In the genomic region with DNA sequence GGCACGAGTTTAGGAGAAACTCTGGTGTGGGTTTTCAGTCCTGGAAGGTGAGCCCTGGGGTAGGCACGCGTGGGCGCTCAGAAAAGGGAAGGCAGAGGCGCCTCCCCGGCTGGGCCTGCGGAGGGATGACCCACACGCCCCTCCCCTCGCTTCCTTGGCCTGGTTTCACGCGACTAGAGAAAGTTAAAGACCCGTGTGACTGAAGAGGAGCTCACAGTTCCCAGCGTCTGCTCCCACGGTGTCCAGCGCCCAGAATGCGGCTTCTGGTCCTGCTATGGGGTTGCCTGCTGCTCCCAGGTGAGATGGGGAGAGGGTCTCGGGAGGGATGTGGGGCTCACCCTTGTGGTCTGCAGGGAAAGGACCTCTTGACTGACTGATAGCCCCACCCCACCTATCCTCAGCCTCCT, we compare ENCODE assay signal across 13 cellular contexts. TPM values are rescaled to one million over a fixed set of nuclear protein-coding genes. Genes with fewer than 3 reads are reported as not detected.
DNase-seq lines count a peak whose midpoint lies in the region; ATAC-seq and TF ChIP-seq lines count a peak whose summit lies in the region.
"Had no signal": no experiment of that assay in that cellular context is flagged by ENCODE, and none has a peak within 500 bp of the region (broad histone marks: within the 10 kb centered on the region; RNA-seq: fewer than 3 reads in every experiment).

A gene with protein sequence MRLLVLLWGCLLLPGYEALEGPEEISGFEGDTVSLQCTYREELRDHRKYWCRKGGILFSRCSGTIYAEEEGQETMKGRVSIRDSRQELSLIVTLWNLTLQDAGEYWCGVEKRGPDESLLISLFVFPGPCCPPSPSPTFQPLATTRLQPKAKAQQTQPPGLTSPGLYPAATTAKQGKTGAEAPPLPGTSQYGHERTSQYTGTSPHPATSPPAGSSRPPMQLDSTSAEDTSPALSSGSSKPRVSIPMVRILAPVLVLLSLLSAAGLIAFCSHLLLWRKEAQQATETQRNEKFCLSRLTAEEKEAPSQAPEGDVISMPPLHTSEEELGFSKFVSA (plus strand): TSS at position 214 of the 407 bp plus-strand sequence. CDS start 41 bp downstream, at position 255.

- H3K9me3 ChIP-seq in endodermal cell (ENCODE audit: control insufficient read depth, low read length): no peaks in the 10 kb centered on the region
- no peaks in the 10 kb centered on the region for H3K9me3 ChIP-seq in right lobe of liver
- H3K9me3 ChIP-seq in MG63: no peaks in the 10 kb centered on the region
- H3K9me3 ChIP-seq: suprapubic skin had no signal

- H3K4me1 Mint-ChIP-seq in endodermal cell: no peaks in the 10 kb centered on the region

- no peaks in the 10 kb centered on the region for H3K4me1 ChIP-seq in endodermal cell (ENCODE audit: control insufficient read depth, insufficient read depth, low read length)
- H3K4me1 ChIP-seq in right lobe of liver: peaks cover 0 to 11% (median 2%) of the 10 kb centered on the region in 4 donors

- H3K4me3 Mint-ChIP-seq in endodermal cell: no peak within 1 kb of the TSS
- H3K4me3 Mint-ChIP-seq: activated naive CD4-positive, alpha-beta T cell treated with anti-CD3 and anti-CD28 coated beads for 36 hours; naive thymus-derived CD4-positive, alpha-beta T cell had no signal

- no peak within 1 kb of the TSS for H3K27ac Mint-ChIP-seq in endodermal cell
- H3K27ac Mint-ChIP-seq: activated naive CD4-positive, alpha-beta T cell treated with anti-CD3 and anti-CD28 coated beads for 36 hours; naive thymus-derived CD4-positive, alpha-beta T cell had no signal

- H3K4me3 ChIP-seq in endodermal cell (ENCODE audit: low read length): no peak within 1 kb of the TSS
- H3K4me3 ChIP-seq in right lobe of liver: no peak within 1 kb of the TSS
- H3K4me3 ChIP-seq in MG63: no peak within 1 kb of the TSS
- H3K4me3 ChIP-seq: skin epidermis, suprapubic skin had no signal

- no peak within 1 kb of the TSS for H3K9ac ChIP-seq in endodermal cell (ENCODE audit: extremely low read depth, low read length, poor library complexity, severe bottlenecking)

- TF ChIP-seq POLR2A in right lobe of liver (IDR thresholded peaks at IDR 0.05): no peak

- in situ Hi-C loops in KBM-7 (cut with MboI; ENCODE audit: low pct_unique_long_range_greater_than_20kb, low sequenced_read_pairs): no loop called here

- peaks cover 21% of the 10 kb centered on the region for H3K27me3 Mint-ChIP-seq in endodermal cell (ENCODE audit: insufficient read depth)

- no peaks in the 10 kb centered on the region for H3K36me3 ChIP-seq in endodermal cell (ENCODE audit: control insufficient read depth, insufficient read depth, low read length)
- no peaks in the 10 kb centered on the region for H3K36me3 ChIP-seq in right lobe of liver
- H3K36me3 ChIP-seq in MG63: no peaks in the 10 kb centered on the region
- H3K36me3 ChIP-seq: suprapubic skin had no signal

- WGBS in endodermal cell (ENCODE audit: insufficient coverage in 1 of 2, insufficient read length in 1 of 2), 2 experiments: 63 to 70% methylated on average over 11 to 17 of the region's 17 CpGs
- WGBS in right lobe of liver (ENCODE audit: insufficient coverage, low coverage, low lambda C conversion rate, missing lambda C conversion rate): no CpG with 5 or more reads among the region's 17 CpGs

- peak; percentile 45 for DNase-seq in KBM-7
- peak; percentile 82 for DNase-seq in endodermal cell
- peak in 1 of 3 donors; percentile 43 for DNase-seq in right lobe of liver
- DNase-seq in NCI-H510A (lab: John Stamatoyannopoulos, UW): no peak
- DNase-seq in MG63: no peak
- no peak for DNase-seq in cerebellum (ENCODE audit: low spot score)
- DNase-seq in GOT3 (lab: John Stamatoyannopoulos, UW): no peak

- H3K27ac ChIP-seq in endodermal cell (ENCODE audit: low read depth, low read length) (no peak within 1 kb of the TSS), right lobe of liver (peak within 1 kb of the TSS in 1 of 3 donors; percentile 10)
- H3K27ac ChIP-seq: suprapubic skin had no signal

- ATAC-seq in right lobe of liver: peak in 3 of 4 donors; percentile 49 to 65 (median 56)

- intact Hi-C loops in right lobe of liver (cut with DNase I): loop anchor here (10.0 kb wide), 3 partner anchors 62 to 152 kb away; a partner anchor contains a TSS

- H3K27me3 ChIP-seq in endodermal cell (ENCODE audit: control insufficient read depth, insufficient read depth, low read length, poor library complexity, severe bottlenecking) (no peaks in the 10 kb centered on the region), right lobe of liver (no peaks in the 10 kb centered on the region), MG63 (no peaks in the 10 kb centered on the region)

- no peaks in the 10 kb centered on the region for H3K36me3 Mint-ChIP-seq in endodermal cell (ENCODE audit: low read depth)
- H3K36me3 Mint-ChIP-seq: naive thymus-derived CD4-positive, alpha-beta T cell had no signal

- H3K9me3 Mint-ChIP-seq in endodermal cell: no peaks in the 10 kb centered on the region
- H3K9me3 Mint-ChIP-seq: activated naive CD4-positive, alpha-beta T cell treated with anti-CD3 and anti-CD28 coated beads for 36 hours; naive thymus-derived CD4-positive, alpha-beta T cell had no signal

- no peak for TF ChIP-seq CTCF in endodermal cell (conservative IDR thresholded peaks at IDR 0.05)
- no peak for TF ChIP-seq CTCF in right lobe of liver (IDR thresholded peaks at IDR 0.05)
- no peak for TF ChIP-seq CTCF in subcutaneous adipose tissue (IDR thresholded peaks at IDR 0.05; ENCODE audit: low read depth)

RNA-seq across cellular contexts. Expression of the gene that starts here (rescaled TPM):
- not detected for total RNA-seq in endodermal cell
- not detected for polyA plus RNA-seq in endodermal cell (2013, experiment 1 of 2)
- not detected for polyA plus RNA-seq in endodermal cell (2013, experiment 2 of 2)
- total RNA-seq in right lobe of liver: under 1 TPM in 5 of 6 experiments, not detected in 1; 0.12 to 0.73 (median 0.55) TPM
- 100 to 1,000 TPM in 1 of 4 donors, 10 to 100 TPM in 3; 29.5 to 234 (median 50.5) TPM for total RNA-seq in subcutaneous adipose tissue
- not detected in 2 replicates for total RNA-seq in MG63 (2014; rRNA removed; shearing (Covaris generic); ENCODE audit: low replicate concordance)
- not detected for total RNA-seq in cerebellum
- total RNA-seq: activated CD8-positive, alpha-beta memory T cell treated with anti-CD3 and anti-CD28 coated beads for 36 hours; activated naive CD4-positive, alpha-beta T cell treated with anti-CD3 and anti-CD28 coated beads for 36 hours; naive thymus-derived CD4-positive, alpha-beta T cell had no signal
- polyA plus RNA-seq: naive thymus-derived CD4-positive, alpha-beta T cell had no signal

Comparison
In these comparisons a context has a peak if more than half of its experiments do, and no peak if none do; other contexts are left out.
1. RNA of the gene that starts here (total RNA-seq): 29.5 to 234 TPM in subcutaneous adipose tissue; 0.12 to 0.73 TPM in right lobe of liver, not detected in cerebellum (single experiment), not detected in endodermal cell and not detected in MG63; every median in the first group is over 10 times any median in the second.
2. Peak in DNase-seq in endodermal cell; RNA of the gene not detected or under 1 TPM.
3. Peak in ATAC-seq in right lobe of liver; RNA of the gene not detected or under 1 TPM.